In genomic region chr11:130122141-130122575, GRCh38 we compare ENCODE assay signal across 13 cellular contexts. TPM values are rescaled to one million over a fixed set of nuclear protein-coding genes. Genes with fewer than 3 reads are reported as not detected.
A peak's percentile ranks its signal among the peaks of the same experiment; 100 is the strongest.
DNase-seq lines count a peak whose midpoint lies in the region; ATAC-seq and TF ChIP-seq lines count a peak whose summit lies in the region.
"Had no signal": no experiment of that assay in that cellular context is flagged by ENCODE, and none has a peak within 500 bp of the region (broad histone marks: within the 10 kb centered on the region; RNA-seq: fewer than 3 reads in every experiment).

No MANE protein-coding gene starts in this region.

- POLR2A ChIA-PET in activated B cell treated with CpG ODN at 0.5 μM for 24 hours (lab: Charles Lee) = interaction anchor here (0.6 to 2.5 kb wide), 5 partner anchors 10 to 209 kb away, joined by 3 to 22 read pairs (median 4); partner anchors contain the start of gene PRDM10

- peaks cover 12 to 53% (median 15%) of the 10 kb centered on the region in 3 donors for H3K4me1 ChIP-seq in esophagus squamous epithelium

- CTCF ChIA-PET in activated B cell treated with CpG ODN at 0.5 μM for 24 hours (lab: Charles Lee) = interaction anchor here (1.8 to 4.9 kb wide), 2 partner anchors 10 to 51 kb away, joined by 7 to 27 read pairs; no protein-coding TSS in a partner anchor

- no peaks in the 10 kb centered on the region for H3K9me3 Mint-ChIP-seq in activated CD4-positive, alpha-beta T cell treated with anti-CD3 and anti-CD28 coated beads, Interleukin-2, amount 10 ng/mL, durations not matched to agents 24 days and 14 days
- no peaks in the 10 kb centered on the region for H3K9me3 Mint-ChIP-seq in activated B cell treated with CpG ODN at 0.5 μM for 24 hours

- ATAC-seq in activated B cell treated with CpG ODN at 0.5 μM for 24 hours (ENCODE audit: low read depth) (peak; percentile 30), HG02571 (IDR thresholded peaks at IDR 0.05; ENCODE audit: unreplicated experiment) (no peak), HG03139 (IDR thresholded peaks at IDR 0.05; ENCODE audit: unreplicated experiment) (no peak)
- ATAC-seq: Panc1 had no signal

- H3K27ac Mint-ChIP-seq in activated CD4-positive, alpha-beta T cell treated with anti-CD3 and anti-CD28 coated beads, Interleukin-2, amount 10 ng/mL, durations not matched to agents 24 days and 14 days = no peak overlapping the region
- peak overlapping the region; percentile 80 for H3K27ac Mint-ChIP-seq in activated B cell treated with CpG ODN at 0.5 μM for 24 hours

- no peak overlapping the region for H3K4me3 Mint-ChIP-seq in activated CD4-positive, alpha-beta T cell treated with anti-CD3 and anti-CD28 coated beads, Interleukin-2, amount 10 ng/mL, durations not matched to agents 24 days and 14 days
- peak overlapping the region; percentile 35 for H3K4me3 Mint-ChIP-seq in activated B cell treated with CpG ODN at 0.5 μM for 24 hours

- H3K4me1 Mint-ChIP-seq in activated CD4-positive, alpha-beta T cell treated with anti-CD3 and anti-CD28 coated beads, Interleukin-2, amount 10 ng/mL, durations not matched to agents 24 days and 14 days = peaks cover 26% of the 10 kb centered on the region
- peaks cover 75% of the 10 kb centered on the region for H3K4me1 Mint-ChIP-seq in activated B cell treated with CpG ODN at 0.5 μM for 24 hours

- H3K4me3 ChIP-seq in esophagus squamous epithelium = no peak overlapping the region
- H3K4me3 ChIP-seq: esophagus muscularis mucosa had no signal

- WGBS in esophagus squamous epithelium, 2 donors = 45 to 57% methylated on average over 7 of the region's 7 CpGs

- peak overlapping the region in 3 of 4 donors; percentile 12 to 85 (median 44) for H3K27ac ChIP-seq in esophagus squamous epithelium
- H3K27ac ChIP-seq: esophagus muscularis mucosa, VCaP had no signal

- no peak for TF ChIP-seq POLR2A in esophagus squamous epithelium (IDR thresholded peaks at IDR 0.05)

- peak; percentile 68 for DNase-seq in activated CD4-positive, alpha-beta T cell treated with anti-CD3 and anti-CD28 coated beads for 48 hours
- DNase-seq in activated CD4-positive, alpha-beta T cell treated with anti-CD3 and anti-CD28 coated beads, Interleukin-2, amount 10 ng/mL, durations not matched to agents 24 days and 14 days = no peak
- DNase-seq in activated B cell treated with CpG ODN at 0.5 μM for 24 hours (no peak), esophagus squamous epithelium (lab: John Stamatoyannopoulos, UW) (no peak), NCI-H69 (lab: John Stamatoyannopoulos, UW) (no peak)
- peak; percentile 50 for DNase-seq in stimulated activated CD8-positive, alpha-beta memory T cell treated with anti-CD3 and anti-CD28 coated beads, Interleukin-4, amount 100 ng/mL, for 48 hours
- DNase-seq: amygdala, occipital lobe had no signal

- H3K27me3 Mint-ChIP-seq in activated CD4-positive, alpha-beta T cell treated with anti-CD3 and anti-CD28 coated beads, Interleukin-2, amount 10 ng/mL, durations not matched to agents 24 days and 14 days = peaks cover 13% of the 10 kb centered on the region
- no peaks in the 10 kb centered on the region for H3K27me3 Mint-ChIP-seq in activated B cell treated with CpG ODN at 0.5 μM for 24 hours

- no peaks in the 10 kb centered on the region for H3K9me3 ChIP-seq in esophagus squamous epithelium
- H3K9me3 ChIP-seq: esophagus muscularis mucosa had no signal

- H3K36me3 ChIP-seq in esophagus squamous epithelium = peaks cover 6 to 79% (median 11%) of the 10 kb centered on the region in 3 donors

- no peaks in the 10 kb centered on the region for H3K27me3 ChIP-seq in esophagus squamous epithelium
- H3K27me3 ChIP-seq: esophagus muscularis mucosa had no signal

- intact Hi-C loops in activated CD4-positive, alpha-beta T cell treated with anti-CD3 and anti-CD28 coated beads, Interleukin-2, amount 10 ng/mL, durations not matched to agents 24 days and 14 days (cut with micrococcal nuclease) = loop anchor here (5.0 kb wide), 2 partner anchors 50 to 120 kb away; partner anchors contain the start of gene PRDM10
- intact Hi-C loops in activated B cell treated with CpG ODN at 0.5 μM for 24 hours (cut with micrococcal nuclease) (no loop called here), esophagus squamous epithelium (cut with DNase I) (no loop called here)

- H3K36me3 Mint-ChIP-seq in activated CD4-positive, alpha-beta T cell treated with anti-CD3 and anti-CD28 coated beads, Interleukin-2, amount 10 ng/mL, durations not matched to agents 24 days and 14 days (ENCODE audit: low read depth) = peaks cover 24% of the 10 kb centered on the region
- peaks cover 35% of the 10 kb centered on the region for H3K36me3 Mint-ChIP-seq in activated B cell treated with CpG ODN at 0.5 μM for 24 hours (ENCODE audit: low read depth)

- TF ChIP-seq CTCF in activated B cell treated with CpG ODN at 0.5 μM for 24 hours (IDR thresholded peaks at IDR 0.05) = no peak
- TF ChIP-seq CTCF in esophagus squamous epithelium (IDR thresholded peaks at IDR 0.05) = no peak

RNA-seq across cellular contexts. Expression of gene ST14, which starts 37.4 kb away (rescaled TPM):
- 0.14 TPM in 1 of 2 replicates, not detected in the other for total RNA-seq in activated CD4-positive, alpha-beta T cell treated with anti-CD3 and anti-CD28 coated beads, Interleukin-2, amount 10 ng/mL, durations not matched to agents 24 days and 14 days
- 22.6 and 23.9 TPM in 2 replicates for total RNA-seq in activated B cell treated with CpG ODN at 0.5 μM for 24 hours
- total RNA-seq in esophagus squamous epithelium = 100 to 1,000 TPM; 109 to 225 (median 141) TPM
- total RNA-seq: occipital lobe had no signal

RNA-seq across cellular contexts. Expression of gene APLP2, which starts 52.5 kb away (rescaled TPM):
- 44.9 and 46.4 TPM in 2 replicates for total RNA-seq in activated CD4-positive, alpha-beta T cell treated with anti-CD3 and anti-CD28 coated beads, Interleukin-2, amount 10 ng/mL, durations not matched to agents 24 days and 14 days
- total RNA-seq in activated B cell treated with CpG ODN at 0.5 μM for 24 hours (47.7 and 50.8 TPM in 2 replicates), esophagus squamous epithelium (100 to 1,000 TPM; 134 to 221 (median 177) TPM)

Comparison
In these comparisons a context has a peak if more than half of its experiments do, and no peak if none do; other contexts are left out.
1. DNase-seq: peak in activated CD4-positive, alpha-beta T cell treated with anti-CD3 and anti-CD28 coated beads for 48 hours (single experiment) and stimulated activated CD8-positive, alpha-beta memory T cell treated with anti-CD3 and anti-CD28 coated beads, Interleukin-4, amount 100 ng/mL, for 48 hours (single experiment); none in activated CD4-positive, alpha-beta T cell treated with anti-CD3 and anti-CD28 coated beads, Interleukin-2, amount 10 ng/mL, durations not matched to agents 24 days and 14 days (single experiment), activated B cell treated with CpG ODN at 0.5 μM for 24 hours (single experiment), esophagus squamous epithelium (single experiment) and NCI-H69 (single experiment).
2. RNA of gene ST14, which starts 37.4 kb away (total RNA-seq): 109 to 225 TPM in esophagus squamous epithelium and 22.6 to 23.9 TPM in activated B cell treated with CpG ODN at 0.5 μM for 24 hours; 0.14 TPM in activated CD4-positive, alpha-beta T cell treated with anti-CD3 and anti-CD28 coated beads, Interleukin-2, amount 10 ng/mL, durations not matched to agents 24 days and 14 days; every median in the first group is over 10 times any median in the second.